20 cellular contexts compared by ENCODE assay signal in the genomic region with DNA sequence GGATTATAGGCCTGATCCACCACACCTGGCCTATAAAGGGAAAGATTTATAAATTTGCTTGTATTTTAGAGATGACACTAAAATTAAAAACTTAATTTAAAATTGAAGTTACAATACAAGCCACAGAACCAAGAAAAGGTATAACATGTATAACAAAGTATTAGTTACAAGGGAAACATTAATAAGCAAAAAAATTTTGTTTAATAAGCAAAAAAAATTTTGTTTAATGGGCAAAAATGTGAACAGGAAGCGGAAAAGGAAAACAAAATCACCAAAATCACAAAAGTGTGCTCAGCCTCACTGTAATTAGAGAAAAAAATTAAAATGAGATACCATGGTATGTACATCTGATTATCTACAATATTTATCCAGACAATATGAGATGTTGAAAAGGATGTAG. TPM values are rescaled to one million over a fixed set of nuclear protein-coding genes. Genes with fewer than 3 reads are reported as not detected.
DNase-seq lines count a peak whose midpoint lies in the region; ATAC-seq, FAIRE-seq and TF ChIP-seq lines count a peak whose summit lies in the region.
"Had no signal": no experiment of that assay in that cellular context is flagged by ENCODE, and none has a peak within 500 bp of the region (broad histone marks: within the 10 kb centered on the region; RNA-seq: fewer than 3 reads in every experiment).

No MANE protein-coding gene starts in this region.

- H3K4me3 ChIP-seq in small intestine (ENCODE audit: low read depth in 1 of 2, low read length in 2 of 2) = no peak overlapping the region
- H3K4me3 ChIP-seq: BLaER1 treated with 17β-estradiol and CSF1 and Interleukin-3, amounts not matched to agents 10 nM and 100 nM had no signal

- no peak overlapping the region for H3K4me3 Mint-ChIP-seq in activated CD8-positive, alpha-beta memory T cell treated with anti-CD3 and anti-CD28 coated beads, Interleukin-2, amount 10 ng/mL, durations not matched to agents 7 days and 5 days
- H3K4me3 Mint-ChIP-seq in stimulated activated naive CD8-positive, alpha-beta T cell treated with anti-CD3 and anti-CD28 coated beads, Interleukin-15, Interleukin-2, amounts not matched to agents 100 ng/mL and 50 ng/mL, for 24 hours = no peak overlapping the region
- peak overlapping the region; percentile 97 for H3K4me3 Mint-ChIP-seq in activated T-helper 17 cell treated with anti-CD3 and anti-CD28 coated beads, Interleukin-2, amount 50 U/mL, for 72 hours
- H3K4me3 Mint-ChIP-seq in osteocyte (ENCODE audit: unreplicated experiment) = no peak overlapping the region

- no peak for ATAC-seq in activated CD8-positive, alpha-beta memory T cell treated with anti-CD3 and anti-CD28 coated beads, Interleukin-2, amount 10 ng/mL, durations not matched to agents 7 days and 5 days
- ATAC-seq in stimulated activated naive CD8-positive, alpha-beta T cell treated with anti-CD3 and anti-CD28 coated beads, Interleukin-15, Interleukin-2, amounts not matched to agents 100 U/mL and 50 U/mL, for 24 hours = no peak
- ATAC-seq in activated T-helper 17 cell treated with anti-CD3 and anti-CD28 coated beads, Interleukin-2, amount 50 U/mL, for 72 hours (replicated peaks) = no peak
- ATAC-seq: Right ventricle myocardium inferior had no signal

- no peak overlapping the region for H3K27ac ChIP-seq in small intestine (ENCODE audit: low read depth in 1 of 2, low read length in 1 of 2)
- H3K27ac ChIP-seq: BLaER1 treated with 17β-estradiol and CSF1 and Interleukin-3, amounts not matched to agents 10 nM and 100 nM had no signal

- H3K36me3 Mint-ChIP-seq in activated CD8-positive, alpha-beta memory T cell treated with anti-CD3 and anti-CD28 coated beads, Interleukin-2, amount 10 ng/mL, durations not matched to agents 7 days and 5 days = peaks cover 31% of the 10 kb centered on the region
- no peaks in the 10 kb centered on the region for H3K36me3 Mint-ChIP-seq in stimulated activated naive CD8-positive, alpha-beta T cell treated with anti-CD3 and anti-CD28 coated beads, Interleukin-15, Interleukin-2, amounts not matched to agents 100 ng/mL and 50 ng/mL, for 24 hours (ENCODE audit: low read depth)
- peaks cover 80% of the 10 kb centered on the region for H3K36me3 Mint-ChIP-seq in activated T-helper 17 cell treated with anti-CD3 and anti-CD28 coated beads, Interleukin-2, amount 50 U/mL, for 72 hours (ENCODE audit: low read depth)
- no peaks in the 10 kb centered on the region for H3K36me3 Mint-ChIP-seq in osteocyte (ENCODE audit: unreplicated experiment)

- TF ChIP-seq CTCF in osteocyte (IDR thresholded peaks at IDR 0.05) = no peak

- no peaks in the 10 kb centered on the region for H3K9me3 ChIP-seq in small intestine (ENCODE audit: control insufficient read depth, low read depth)

- no peaks in the 10 kb centered on the region for H3K9me3 Mint-ChIP-seq in activated CD8-positive, alpha-beta memory T cell treated with anti-CD3 and anti-CD28 coated beads, Interleukin-2, amount 10 ng/mL, durations not matched to agents 7 days and 5 days (ENCODE audit: low read depth)
- H3K9me3 Mint-ChIP-seq in stimulated activated naive CD8-positive, alpha-beta T cell treated with anti-CD3 and anti-CD28 coated beads, Interleukin-15, Interleukin-2, amounts not matched to agents 100 ng/mL and 50 ng/mL, for 24 hours = peaks cover 3% of the 10 kb centered on the region
- peaks cover 3% of the 10 kb centered on the region for H3K9me3 Mint-ChIP-seq in activated T-helper 17 cell treated with anti-CD3 and anti-CD28 coated beads, Interleukin-2, amount 50 U/mL, for 72 hours
- H3K9me3 Mint-ChIP-seq in osteocyte (ENCODE audit: unreplicated experiment) = no peaks in the 10 kb centered on the region

- no peaks in the 10 kb centered on the region for H3K27me3 Mint-ChIP-seq in activated CD8-positive, alpha-beta memory T cell treated with anti-CD3 and anti-CD28 coated beads, Interleukin-2, amount 10 ng/mL, durations not matched to agents 7 days and 5 days
- H3K27me3 Mint-ChIP-seq in stimulated activated naive CD8-positive, alpha-beta T cell treated with anti-CD3 and anti-CD28 coated beads, Interleukin-15, Interleukin-2, amounts not matched to agents 100 ng/mL and 50 ng/mL, for 24 hours = no peaks in the 10 kb centered on the region
- H3K27me3 Mint-ChIP-seq in activated T-helper 17 cell treated with anti-CD3 and anti-CD28 coated beads, Interleukin-2, amount 50 U/mL, for 72 hours = no peaks in the 10 kb centered on the region
- no peaks in the 10 kb centered on the region for H3K27me3 Mint-ChIP-seq in osteocyte (ENCODE audit: unreplicated experiment)

- FAIRE-seq in small intestine (lab: Jason Lieb, UNC) = no peak
- FAIRE-seq: GM12892, GM18507, H1, RCC 7860 had no signal

- H3K4me1 Mint-ChIP-seq in activated CD8-positive, alpha-beta memory T cell treated with anti-CD3 and anti-CD28 coated beads, Interleukin-2, amount 10 ng/mL, durations not matched to agents 7 days and 5 days = peaks cover 75% of the 10 kb centered on the region
- peaks cover 67% of the 10 kb centered on the region for H3K4me1 Mint-ChIP-seq in stimulated activated naive CD8-positive, alpha-beta T cell treated with anti-CD3 and anti-CD28 coated beads, Interleukin-15, Interleukin-2, amounts not matched to agents 100 ng/mL and 50 ng/mL, for 24 hours (ENCODE audit: low read depth)
- peaks cover 39% of the 10 kb centered on the region for H3K4me1 Mint-ChIP-seq in activated T-helper 17 cell treated with anti-CD3 and anti-CD28 coated beads, Interleukin-2, amount 50 U/mL, for 72 hours
- no peaks in the 10 kb centered on the region for H3K4me1 Mint-ChIP-seq in osteocyte (ENCODE audit: unreplicated experiment)

- H3K27ac Mint-ChIP-seq in activated CD8-positive, alpha-beta memory T cell treated with anti-CD3 and anti-CD28 coated beads, Interleukin-2, amount 10 ng/mL, durations not matched to agents 7 days and 5 days = peak overlapping the region; percentile 74
- peak overlapping the region; percentile 16 for H3K27ac Mint-ChIP-seq in stimulated activated naive CD8-positive, alpha-beta T cell treated with anti-CD3 and anti-CD28 coated beads, Interleukin-15, Interleukin-2, amounts not matched to agents 100 ng/mL and 50 ng/mL, for 24 hours
- H3K27ac Mint-ChIP-seq in activated T-helper 17 cell treated with anti-CD3 and anti-CD28 coated beads, Interleukin-2, amount 50 U/mL, for 72 hours = peak overlapping the region; percentile 100
- no peak overlapping the region for H3K27ac Mint-ChIP-seq in osteocyte (ENCODE audit: unreplicated experiment)

- 90 to 98% (median 91%) methylated on average over 1 of the region's 1 CpG for WGBS in small intestine, 3 donors

- no peaks in the 10 kb centered on the region for H3K4me1 ChIP-seq in small intestine (ENCODE audit: control insufficient read depth in 2 of 2, insufficient read depth in 1 of 2, low read depth in 1 of 2, low read length in 1 of 2)

- H3K27me3 ChIP-seq in small intestine (ENCODE audit: control insufficient read depth in 2 of 2, insufficient read depth in 2 of 2, low read length in 2 of 2) = no peaks in the 10 kb centered on the region
- H3K27me3 ChIP-seq: BLaER1 treated with 17β-estradiol and CSF1 and Interleukin-3, amounts not matched to agents 10 nM and 100 nM had no signal

- DNase-seq in activated CD8-positive, alpha-beta memory T cell treated with anti-CD3 and anti-CD28 coated beads, Interleukin-2, amount 10 ng/mL, durations not matched to agents 7 days and 5 days = no peak
- no peak for DNase-seq in activated CD8-positive, alpha-beta memory T cell treated with anti-CD3 and anti-CD28 coated beads, Interleukin-2, amount 50 U/mL, for 4 hours
- no peak for DNase-seq in stimulated activated naive CD8-positive, alpha-beta T cell treated with anti-CD3 and anti-CD28 coated beads, Interleukin-15, Interleukin-2, amounts not matched to agents 100 U/mL and 50 U/mL, for 24 hours
- DNase-seq in osteocyte (ENCODE audit: extremely low spot score, unreplicated experiment) (no peak), small intestine (no peak)
- DNase-seq: DMS79, KBM-7, NCI-H1105 treated with DMSO at 0.1 percent for 48 hours, NCI-H1694, NCI-H2081 treated with DMSO at 0.1 percent for 48 hours, NCI-H510A treated with DMSO at 0.1 percent for 48 hours, NCI-H774 had no signal

- CTCF ChIA-PET in activated CD8-positive, alpha-beta memory T cell treated with anti-CD3 and anti-CD28 coated beads, Interleukin-2, amount 10 ng/mL, durations not matched to agents 7 days and 5 days (lab: Charles Lee) = no interaction called here

- no peaks in the 10 kb centered on the region for H3K36me3 ChIP-seq in small intestine (ENCODE audit: control insufficient read depth in 2 of 2, insufficient read depth in 2 of 2, low read length in 2 of 2)
- H3K36me3 ChIP-seq: BLaER1 treated with 17β-estradiol and CSF1 and Interleukin-3, amounts not matched to agents 10 nM and 100 nM had no signal

RNA-seq across cellular contexts. Expression of gene NDUFV2, which starts 15.9 kb away (rescaled TPM):
- 100 to 1,000 TPM; 222 to 302 TPM for total RNA-seq in activated CD8-positive, alpha-beta memory T cell treated with anti-CD3 and anti-CD28 coated beads, Interleukin-2, amount 10 ng/mL, durations not matched to agents 7 days and 5 days
- total RNA-seq in activated T-helper 17 cell treated with anti-CD3 and anti-CD28 coated beads, Interleukin-2, amount 50 U/mL, for 72 hours = 100 to 1,000 TPM; 406 to 520 TPM
- 97.7 and 98.8 TPM in 2 replicates for total RNA-seq in osteocyte
- polyA plus RNA-seq in small intestine = 100 to 1,000 TPM; 175 to 300 (median 241) TPM

RNA-seq across cellular contexts. Expression of gene ANKRD12, which starts 50.0 kb away (rescaled TPM):
- 10 to 100 TPM; 67.5 to 76.9 TPM for total RNA-seq in activated CD8-positive, alpha-beta memory T cell treated with anti-CD3 and anti-CD28 coated beads, Interleukin-2, amount 10 ng/mL, durations not matched to agents 7 days and 5 days
- total RNA-seq in activated T-helper 17 cell treated with anti-CD3 and anti-CD28 coated beads, Interleukin-2, amount 50 U/mL, for 72 hours = 100 to 1,000 TPM; 104 to 170 TPM
- total RNA-seq in osteocyte = 33.1 and 40.0 TPM in 2 replicates
- polyA plus RNA-seq in small intestine = 10 to 100 TPM in 2 of 3 donors, 1 to 10 TPM in 1; 7.5 to 22.2 (median 21.2) TPM
